13 cellular contexts compared by ENCODE assay signal in genomic region chr1:208298593-208299233, GRCh38. TPM values are rescaled to one million over a fixed set of nuclear protein-coding genes. Genes with fewer than 3 reads are reported as not detected.
A peak's percentile ranks its signal among the peaks of the same experiment; 100 is the strongest.
DNase-seq lines count a peak whose midpoint lies in the region; FAIRE-seq and TF ChIP-seq lines count a peak whose summit lies in the region.
"Had no signal": no experiment of that assay in that cellular context is flagged by ENCODE, and none has a peak within 500 bp of the region (broad histone marks: within the 10 kb centered on the region; RNA-seq: fewer than 3 reads in every experiment).

No MANE protein-coding gene starts in this region.

- H3K4me1 ChIP-seq in BE2C: peaks cover 4% of the 10 kb centered on the region
- H3K4me1 ChIP-seq: gastrocnemius medialis, tibial nerve had no signal

- peak; percentile 26 for DNase-seq in COLO668 (lab: John Stamatoyannopoulos, UW; ENCODE audit: unreplicated experiment)
- peak; percentile 88 for DNase-seq in NCI-H1105 (lab: John Stamatoyannopoulos, UW)
- DNase-seq in NCI-H446 treated with DMSO at 0.1 percent for 48 hours (lab: John Stamatoyannopoulos, UW): peak; percentile 84
- DNase-seq in HTR-8/SVneo (ENCODE audit: insufficient read length, low spot score): no peak
- no peak for DNase-seq in occipital lobe (lab: John Stamatoyannopoulos, UW)
- DNase-seq in LoVo (ENCODE audit: low spot score): no peak
- DNase-seq in BE2C: no peak
- DNase-seq: activated naive CD4-positive, alpha-beta T cell treated with anti-CD3 and anti-CD28 coated beads, Interleukin-2, amount 10 ng/mL, durations not matched to agents 7 days and 5 days; gastrocnemius medialis; stimulated activated CD4-positive, alpha-beta T cell treated with anti-CD3 and anti-CD28 coated beads, Interleukin-15, amount 100 ng/mL, for 24 hours had no signal

- no peaks in the 10 kb centered on the region for H3K27me3 ChIP-seq in BE2C
- H3K27me3 ChIP-seq: gastrocnemius medialis had no signal

- no peak overlapping the region for H3K4me3 ChIP-seq in BE2C (ENCODE audit: low read depth, low read length)
- H3K4me3 ChIP-seq: gastrocnemius medialis, tibial nerve had no signal

- no peaks in the 10 kb centered on the region for H3K36me3 ChIP-seq in BE2C
- H3K36me3 ChIP-seq: gastrocnemius medialis, tibial nerve had no signal

- no peaks in the 10 kb centered on the region for H3K9me3 ChIP-seq in BE2C
- H3K9me3 ChIP-seq: gastrocnemius medialis, tibial nerve had no signal

- TF ChIP-seq CTCF in BE2C (IDR thresholded peaks at IDR 0.05; ENCODE audit: low read depth, low read length): no peak

- FAIRE-seq in islet of Langerhans (lab: Jason Lieb, UNC) (peak; percentile 86), HTR-8/SVneo (lab: Jason Lieb, UNC) (no peak)
- FAIRE-seq: endometrium had no signal

RNA-seq across cellular contexts. Expression of gene PLXNA2, which starts 54.5 kb away (rescaled TPM):
- total RNA-seq in occipital lobe: 60.7 TPM
- 11.4 TPM for polyA plus RNA-seq in BE2C (2012; ENCODE audit: insufficient read depth, insufficient read length, low read depth)

Comparison
In these comparisons a context has a peak if more than half of its experiments do, and no peak if none do; other contexts are left out.
1. DNase-seq: peak in COLO668 (single experiment), NCI-H1105 (single experiment) and NCI-H446 treated with DMSO at 0.1 percent for 48 hours (single experiment); none in HTR-8/SVneo (single experiment), occipital lobe (single experiment), LoVo (single experiment) and BE2C (single experiment).